ENCODE assay signal across 16 cellular contexts in the genomic region with DNA sequence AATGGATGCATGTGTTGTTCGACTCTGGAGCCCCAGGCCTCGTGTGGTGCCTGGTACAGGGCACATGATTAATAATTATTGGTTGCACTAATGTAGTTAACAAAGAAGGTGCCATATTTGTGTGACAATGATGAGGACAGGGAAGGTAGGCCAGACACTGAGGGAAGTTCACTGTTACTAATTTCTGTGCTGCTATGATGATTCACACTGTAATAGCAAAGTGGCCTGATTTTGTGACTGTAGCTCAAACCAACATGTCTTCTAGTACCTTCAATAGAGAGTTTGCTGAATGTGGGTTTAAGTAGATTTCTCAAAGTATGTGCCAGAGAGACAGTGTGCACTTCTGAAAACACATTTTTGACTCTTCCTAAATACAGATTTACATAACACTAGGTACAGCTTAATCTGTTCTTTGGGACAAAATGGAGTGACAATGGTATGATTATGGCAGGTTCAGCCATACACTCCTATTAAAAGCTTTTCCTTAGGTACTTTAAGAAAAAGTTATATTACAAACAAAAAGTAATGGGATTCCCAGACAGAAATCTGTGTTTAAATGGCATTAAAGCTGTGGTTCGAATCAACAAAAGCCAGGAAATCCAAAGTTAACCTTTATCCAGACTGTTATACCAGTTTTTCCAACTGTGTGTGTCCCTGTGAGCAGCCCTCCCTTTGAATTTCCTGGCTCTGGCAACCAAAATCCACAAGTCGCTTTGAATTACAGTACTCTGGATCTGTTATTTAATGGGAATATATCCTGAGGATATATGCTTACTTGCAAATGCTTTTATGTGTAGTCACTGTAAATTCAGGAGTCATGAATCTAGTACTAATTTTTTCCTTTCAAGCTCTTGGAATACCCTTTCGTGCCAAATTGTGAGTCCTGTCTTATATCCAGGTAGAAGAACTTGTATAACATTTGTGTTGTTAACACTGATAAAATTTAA.
DNase-seq lines count a peak whose midpoint lies in the region; ATAC-seq and TF ChIP-seq lines count a peak whose summit lies in the region.
"Had no signal": no experiment of that assay in that cellular context is flagged by ENCODE, and none has a peak within 500 bp of the region (broad histone marks: within the 10 kb centered on the region; RNA-seq: fewer than 3 reads in every experiment).

No MANE protein-coding gene starts in this region.

- H3K36me3 ChIP-seq in SK-N-SH (replicated peaks in 1 of 2; ENCODE audit: control insufficient read depth in 1 of 2, insufficient read depth in 2 of 2, low read length in 1 of 2) = peaks cover 0 to 2% of the 10 kb centered on the region in 2 experiments
- no peaks in the 10 kb centered on the region for H3K36me3 ChIP-seq in mesenchymal stem cell (ENCODE audit: control insufficient read depth in 1 of 2, insufficient read depth in 2 of 2, low read depth in 1 of 2, low read length in 2 of 2)
- H3K36me3 ChIP-seq: heart right ventricle, right atrium auricular region, WERI-Rb-1 had no signal

- no peak overlapping the region for H3K23ac ChIP-seq in mesenchymal stem cell (ENCODE audit: low read length in 2 of 2)

- ATAC-seq in HG02938 (IDR thresholded peaks at IDR 0.05; ENCODE audit: unreplicated experiment) (no peak), HG02885 (IDR thresholded peaks at IDR 0.05; ENCODE audit: poor library complexity, unreplicated experiment) (no peak)
- ATAC-seq: heart right ventricle, left ventricle myocardium superior had no signal

- H3K9me3 ChIP-seq in SK-N-SH = no peaks in the 10 kb centered on the region
- H3K9me3 ChIP-seq in mesenchymal stem cell (ENCODE audit: control insufficient read depth, low read length) = no peaks in the 10 kb centered on the region
- H3K9me3 ChIP-seq: heart right ventricle, right atrium auricular region had no signal

- TF ChIP-seq CTCF in SK-N-SH (IDR thresholded peaks at IDR 0.05) = no peak

- no peaks in the 10 kb centered on the region for H3K79me1 ChIP-seq in mesenchymal stem cell (replicated peaks; ENCODE audit: low read length, poor library complexity, severe bottlenecking)

- H2BK15ac ChIP-seq in mesenchymal stem cell (ENCODE audit: low read depth, poor library complexity, severe bottlenecking) = no peak overlapping the region

- H3K9ac ChIP-seq in SK-N-SH (no peak overlapping the region), mesenchymal stem cell (ENCODE audit: low read length) (peak overlapping the region; percentile 80)

- H3K27ac ChIP-seq in SK-N-SH (ENCODE audit: low read depth in 2 of 2, low read length in 1 of 2) (peak overlapping the region; percentile 15 to 67; a peak in 3 of 4 replicates), mesenchymal stem cell (ENCODE audit: low read length, poor library complexity, severe bottlenecking) (no peak overlapping the region)
- H3K27ac ChIP-seq: right atrium auricular region, WERI-Rb-1 had no signal

- H3K14ac ChIP-seq in mesenchymal stem cell (ENCODE audit: low read length in 2 of 2) = no peak overlapping the region

- H3K9me2 ChIP-seq in SK-N-SH = no peaks in the 10 kb centered on the region

- H2AFZ ChIP-seq in SK-N-SH (ENCODE audit: low read depth) (0 out of 2 replicates have a peak overlapping the region, but pooled peaks have one; percentile 8), mesenchymal stem cell (ENCODE audit: low read depth, low read length) (no peak overlapping the region)

- no peaks in the 10 kb centered on the region for H3F3A ChIP-seq in SK-N-SH (replicated peaks; ENCODE audit: insufficient read depth)

- no peak for TF ChIP-seq RAD21 in SK-N-SH (IDR thresholded peaks at IDR 0.05; ENCODE audit: low read length)

- no peak overlapping the region for H4K91ac ChIP-seq in mesenchymal stem cell (ENCODE audit: low read length)

- no peak overlapping the region for H2BK5ac ChIP-seq in mesenchymal stem cell (ENCODE audit: low read depth, low read length, poor library complexity, severe bottlenecking)

- H2BK12ac ChIP-seq in mesenchymal stem cell (ENCODE audit: low read length in 2 of 2) = no peak overlapping the region

- H3K27me3 ChIP-seq in SK-N-SH (ENCODE audit: insufficient read depth) (no peaks in the 10 kb centered on the region), mesenchymal stem cell (ENCODE audit: control insufficient read depth in 1 of 2, insufficient read depth in 1 of 2, low read length in 2 of 2) (no peaks in the 10 kb centered on the region)
- H3K27me3 ChIP-seq: heart right ventricle, right atrium auricular region had no signal

- no peaks in the 10 kb centered on the region for H3K79me2 ChIP-seq in SK-N-SH (ENCODE audit: insufficient read depth)

- 81% methylated on average over 5 of the region's 5 CpGs for WGBS in SK-N-SH (ENCODE audit: low lambda C conversion rate)
- 97% methylated on average over 4 of the region's 5 CpGs for WGBS in mesenchymal stem cell

- POLR2A ChIA-PET in SK-N-SH (lab: Yijun Ruan, JAX) = interaction anchor here (1.3 kb wide), 1 partner anchor 238 kb away, joined by 3 read pairs; no protein-coding TSS in a partner anchor

- DNase-seq in AG08395 (ENCODE audit: low spot score) (peak; percentile 20), ELR (ENCODE audit: low read depth) (peak; percentile 59), SK-N-SH (no peak), mesenchymal stem cell (no peak), NCI-H748 (lab: John Stamatoyannopoulos, UW; ENCODE audit: unreplicated experiment) (no peak)
- DNase-seq: activated effector memory CD4-positive, alpha-beta T cell treated with anti-CD3 and anti-CD28 coated beads, Interleukin-2, amount 50 U/mL, for 16 hours; DMS79 treated with DMSO at 0.1 percent for 48 hours; heart right ventricle; left ventricle myocardium superior; NCI-H1417 treated with DMSO at 0.1 percent for 48 hours; NCI-H524 treated with DMSO at 0.1 percent for 48 hours; Right ventricle myocardium superior; WERI-Rb-1 had no signal

- CTCF ChIA-PET in SK-N-SH (lab: Yijun Ruan, JAX) = interaction anchor here (1.0 to 19.0 kb wide), 9 partner anchors 9 to 470 kb away, joined by 3 to 384 read pairs (median 4); no protein-coding TSS in a partner anchor

- H3K18ac ChIP-seq in mesenchymal stem cell (ENCODE audit: low read depth in 1 of 2, low read length in 2 of 2) = no peak overlapping the region

- H2AK5ac ChIP-seq in mesenchymal stem cell (ENCODE audit: low read length, severe bottlenecking) = no peak overlapping the region

- H4K8ac ChIP-seq in mesenchymal stem cell (ENCODE audit: low read length) = no peak overlapping the region

- no peak overlapping the region for H2BK120ac ChIP-seq in mesenchymal stem cell (ENCODE audit: low read depth, low read length)

- H3K4ac ChIP-seq in mesenchymal stem cell (ENCODE audit: low read depth in 1 of 2, low read length in 2 of 2) = no peak overlapping the region

- H3K4me2 ChIP-seq in SK-N-SH = no peak overlapping the region
- no peak overlapping the region for H3K4me2 ChIP-seq in mesenchymal stem cell (ENCODE audit: low read length, poor library complexity, severe bottlenecking)

- no peak for TF ChIP-seq EP300 in SK-N-SH (IDR thresholded peaks at IDR 0.05; ENCODE audit: borderline replicate concordance in 1 of 2, low read depth in 1 of 2, low read length in 1 of 2)

- H3K4me1 ChIP-seq in SK-N-SH (ENCODE audit: control insufficient read depth in 1 of 2, insufficient read depth in 2 of 2, low read depth in 1 of 2, low read length in 1 of 2) (peaks cover 5 to 14% of the 10 kb centered on the region in 2 experiments; a peak in 3 of 4 replicates), mesenchymal stem cell (ENCODE audit: control insufficient read depth, insufficient read depth, low read depth, low read length) (no peaks in the 10 kb centered on the region)

- H4K20me1 ChIP-seq in SK-N-SH (ENCODE audit: insufficient read depth) = no peaks in the 10 kb centered on the region

- H3K4me3 ChIP-seq in SK-N-SH (ENCODE audit: low read depth in 2 of 2, low read length in 1 of 2) = no peak overlapping the region
- no peak overlapping the region for H3K4me3 ChIP-seq in mesenchymal stem cell (ENCODE audit: insufficient read depth in 1 of 2, low read depth in 1 of 2, low read length in 2 of 2)
- H3K4me3 ChIP-seq: heart right ventricle, right atrium auricular region had no signal

TF ChIP-seq in SK-N-SH, 30 proteins besides CTCF, POLR2A, EP300 and RAD21:
- TF ChIP-seq, protein P1, sequence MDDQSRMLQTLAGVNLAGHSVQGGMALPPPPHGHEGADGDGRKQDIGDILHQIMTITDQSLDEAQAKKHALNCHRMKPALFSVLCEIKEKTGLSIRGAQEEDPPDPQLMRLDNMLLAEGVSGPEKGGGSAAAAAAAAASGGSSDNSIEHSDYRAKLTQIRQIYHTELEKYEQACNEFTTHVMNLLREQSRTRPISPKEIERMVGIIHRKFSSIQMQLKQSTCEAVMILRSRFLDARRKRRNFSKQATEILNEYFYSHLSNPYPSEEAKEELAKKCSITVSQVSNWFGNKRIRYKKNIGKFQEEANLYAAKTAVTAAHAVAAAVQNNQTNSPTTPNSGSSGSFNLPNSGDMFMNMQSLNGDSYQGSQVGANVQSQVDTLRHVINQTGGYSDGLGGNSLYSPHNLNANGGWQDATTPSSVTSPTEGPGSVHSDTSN (IDR thresholded peaks at IDR 0.05) = peak; percentile 41
- TF ChIP-seq RFX5 (IDR thresholded peaks at IDR 0.05; ENCODE audit: low read length) = no peak

Comparison
In these comparisons a context has a peak if more than half of its experiments do, and no peak if none do; other contexts are left out.
1. DNase-seq: peak in AG08395 (single experiment) and ELR (single experiment); none in SK-N-SH (single experiment), mesenchymal stem cell (single experiment) and NCI-H748 (single experiment).